ENCODE assay signal across 11 cellular contexts in genomic region chr21:31370281-31370892, GRCh38.
"Had no signal": no experiment of that assay in that cellular context is flagged by ENCODE, and none has a peak within 500 bp of the region (broad histone marks: within the 10 kb centered on the region; RNA-seq: fewer than 3 reads in every experiment).

No MANE protein-coding gene starts in this region.

- ATAC-seq: pancreas, SK-N-SH treated with all-trans-retinoic acid at 6 μM for 48 hours had no signal

- H3K4me3 ChIP-seq: pancreas, transverse colon had no signal

- H3K36me3 ChIP-seq: pancreas, transverse colon had no signal

- DNase-seq: activated B cell treated with CpG ODN at 0.5 μM for 24 hours; activated CD4-positive, alpha-beta T cell treated with anti-CD3 and anti-CD28 coated beads, Interleukin-2, amount 50 U/mL, for 1 hour; activated naive CD4-positive, alpha-beta T cell treated with Interleukin-2 at 50 U/mL for 16 hours; amniotic stem cell; cerebellar nuclear complex; dermis blood vessel endothelial cell; immature natural killer cell; pancreas; stimulated activated CD4-positive, alpha-beta T cell treated with anti-CD3 and anti-CD28 coated beads, Interleukin-4, amount 100 ng/mL, for 4 hours; transverse colon had no signal

- H3K4me1 ChIP-seq: pancreas, transverse colon had no signal

- H3K27me3 ChIP-seq: pancreas, transverse colon had no signal

- H3K27ac ChIP-seq: pancreas, transverse colon had no signal

- H3K9me3 ChIP-seq: pancreas, transverse colon had no signal
